Comparison of ENCODE assay signal across 10 cellular contexts in the genomic region with DNA sequence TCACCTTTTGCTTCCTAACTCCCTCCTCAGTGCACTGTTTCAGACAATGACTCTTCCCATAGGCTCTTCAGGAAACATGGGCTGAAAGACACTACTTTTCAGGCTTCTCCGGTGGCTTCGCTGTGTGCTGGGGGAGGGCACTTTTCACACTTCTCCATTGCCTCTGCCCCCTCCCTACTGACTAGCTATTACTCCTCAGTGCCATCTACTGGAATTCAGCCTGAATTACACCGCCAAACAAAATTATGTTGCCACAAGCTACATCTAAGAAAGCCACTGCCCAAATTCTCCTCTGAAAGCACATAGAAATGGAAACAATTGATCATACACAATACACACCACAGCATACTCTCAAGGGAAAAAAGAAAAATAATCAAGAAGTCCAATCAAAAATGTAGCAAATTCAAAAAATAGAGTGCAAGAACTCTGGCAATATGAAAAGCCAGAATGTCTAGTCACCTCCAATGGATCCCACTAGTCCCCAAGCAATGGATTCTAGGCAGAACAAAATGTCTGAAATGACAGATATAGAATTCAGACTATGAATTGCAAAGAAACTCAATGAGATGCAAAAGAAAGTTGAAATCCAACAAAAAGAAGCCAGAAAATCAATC.
DNase-seq lines count a peak whose midpoint lies in the region; ATAC-seq, FAIRE-seq and TF ChIP-seq lines count a peak whose summit lies in the region.
"Had no signal": no experiment of that assay in that cellular context is flagged by ENCODE, and none has a peak within 500 bp of the region (broad histone marks: within the 10 kb centered on the region; RNA-seq: fewer than 3 reads in every experiment).

No MANE protein-coding gene starts in this region.

- FAIRE-seq in HepG2 (lab: Jason Lieb, UNC), result peak; percentile 40
- FAIRE-seq: A204.1, TTC549 had no signal

- ATAC-seq in HG03045 (IDR thresholded peaks at IDR 0.05; ENCODE audit: unreplicated experiment) (peak; percentile 55), HepG2 (peak; percentile 61), GM18858 (IDR thresholded peaks at IDR 0.05; ENCODE audit: unreplicated experiment) (no peak), left ventricle myocardium superior (no peak)

- intact Hi-C loops in HepG2 (cut with micrococcal nuclease; ENCODE audit: unreplicated experiment), result no loop called here
- intact Hi-C loops in left ventricle myocardium superior (cut with micrococcal nuclease), result no loop called here

- no peaks in the 10 kb centered on the region for H3K9me3 ChIP-seq in SU-DHL-6 (ENCODE audit: insufficient read depth, low read length)
- peaks cover 84% of the 10 kb centered on the region for H3K9me3 ChIP-seq in HepG2 (ENCODE audit: low read length)

- H3K27ac ChIP-seq in SU-DHL-6 (ENCODE audit: low read depth, low read length), result no peak overlapping the region
- H3K27ac ChIP-seq in HepG2 (ENCODE audit: extremely low read length, insufficient read depth, low read length), result no peak overlapping the region

- TF ChIP-seq EP300 in HepG2 (IDR thresholded peaks at IDR 0.05; ENCODE audit: low read depth in 2 of 2, low read length in 2 of 2) (no peak), HepG2 (CRISPR knock-in tag; IDR thresholded peaks at IDR 0.05; ENCODE audit: borderline replicate concordance) (no peak)

- no peak for TF ChIP-seq RAD21 in HepG2 (CRISPR knock-in tag; IDR thresholded peaks at IDR 0.05)

- H3K27me3 ChIP-seq in SU-DHL-6 (ENCODE audit: low read length) (no peaks in the 10 kb centered on the region), HepG2 (ENCODE audit: control insufficient read depth in 1 of 2, insufficient read depth in 2 of 2, low read length in 2 of 2) (no peaks in the 10 kb centered on the region)

- H4K20me1 ChIP-seq in SU-DHL-6 (ENCODE audit: low read depth, low read length) (no peaks in the 10 kb centered on the region), HepG2 (ENCODE audit: insufficient read depth, low read length) (no peaks in the 10 kb centered on the region)

- H3K4me1 ChIP-seq in HepG2 (ENCODE audit: insufficient read depth, low read length), result no peaks in the 10 kb centered on the region

- no peak overlapping the region for H3K4me3 ChIP-seq in SU-DHL-6 (ENCODE audit: insufficient read depth, low read length, poor library complexity, severe bottlenecking)
- H3K4me3 ChIP-seq in HepG2 (replicated peaks in 1 of 3; ENCODE audit: insufficient read depth in 1 of 3, low read depth in 2 of 3, low read length in 3 of 3), result no peak overlapping the region

- no peaks in the 10 kb centered on the region for H3F3A ChIP-seq in SU-DHL-6 (ENCODE audit: insufficient read depth)

- no peak for TF ChIP-seq POLR2A in HepG2 (IDR thresholded peaks at IDR 0.05; ENCODE audit: insufficient read depth in 1 of 2, low read depth in 2 of 2, low read length in 2 of 2)

- POLR2A ChIA-PET in HepG2 (lab: Yijun Ruan, JAX), result no interaction called here

- 1% methylated on average over 3 of the region's 3 CpGs for WGBS in HepG2 (ENCODE audit: low lambda C conversion rate)

- no peaks in the 10 kb centered on the region for H3K9me2 ChIP-seq in SU-DHL-6 (replicated peaks; ENCODE audit: insufficient read depth, low read length)

- no peak overlapping the region for H3K4me2 ChIP-seq in SU-DHL-6 (ENCODE audit: low read depth, low read length, poor library complexity, severe bottlenecking)
- H3K4me2 ChIP-seq in HepG2 (ENCODE audit: low read depth, low read length), result no peak overlapping the region

- H3K36me3 ChIP-seq in SU-DHL-6 (ENCODE audit: low read length) (no peaks in the 10 kb centered on the region), HepG2 (replicated peaks in 1 of 2; ENCODE audit: control insufficient read depth in 1 of 2, insufficient read depth in 2 of 2, low read length in 2 of 2) (no peaks in the 10 kb centered on the region)

- in situ Hi-C loops in HepG2 (cut with HindIII; ENCODE audit: extremely low pct_ligation_motif_present, low pct_unique_long_range_greater_than_20kb), result no loop called here

- H3K9ac ChIP-seq in SU-DHL-6 (ENCODE audit: low read length) (no peak overlapping the region), HepG2 (ENCODE audit: insufficient read depth, low read depth, low read length) (no peak overlapping the region)

- CTCF ChIA-PET in HepG2 (lab: Yijun Ruan, JAX; ENCODE audit: low intra/inter-chr PET ratio, low total read pairs), result no interaction called here

- DNase-seq in DMS153 treated with DMSO at 0.1 percent for 48 hours (lab: John Stamatoyannopoulos, UW; ENCODE audit: unreplicated experiment), result peak; percentile 40
- DNase-seq in DMS153 (lab: John Stamatoyannopoulos, UW), result no peak
- peak; percentile 10 for DNase-seq in HepG2 (ENCODE audit: low spot score)
- DNase-seq in EL, result no peak
- no peak for DNase-seq in left ventricle myocardium superior

- H3K79me2 ChIP-seq in SU-DHL-6 (ENCODE audit: insufficient read depth, low read length) (no peaks in the 10 kb centered on the region), HepG2 (ENCODE audit: insufficient read depth, low read length) (no peaks in the 10 kb centered on the region)

- H2AFZ ChIP-seq in SU-DHL-6 (ENCODE audit: low read depth, low read length, severe bottlenecking), result no peak overlapping the region
- H2AFZ ChIP-seq in HepG2 (ENCODE audit: low read length), result no peak overlapping the region

- BruUV-seq in HepG2 (replicated peaks; lab: Mats Ljungman, UMichigan), result no TSS peak

- peak; percentile 58 for TF ChIP-seq CTCF in SU-DHL-6 (IDR thresholded peaks at IDR 0.05; ENCODE audit: insufficient read depth, low read length, poor library complexity, severe bottlenecking)
- TF ChIP-seq CTCF in HepG2 (CRISPR knock-in tag; IDR thresholded peaks at IDR 0.05), result peak; percentile 53

TF ChIP-seq in HepG2, 621 proteins besides CTCF, POLR2A, EP300 and RAD21:
- TF ChIP-seq DNMT3B (CRISPR knock-in tag; conservative IDR thresholded peaks at IDR 0.05), result no peak
- TF ChIP-seq PATZ1 (CRISPR knock-in tag; IDR thresholded peaks at IDR 0.05), result peak; percentile 68
- peak; percentile 15; the same call in 1 of the 2 replicates for TF ChIP-seq STAG1 (CRISPR knock-in tag; IDR thresholded peaks at IDR 0.05)
TF ChIP-seq in HepG2: peak in this region for 2.

Comparison
In these comparisons a context has a peak if more than half of its experiments do, and no peak if none do; other contexts are left out.
1. DNase-seq: peak in DMS153 treated with DMSO at 0.1 percent for 48 hours (single experiment) and HepG2 (single experiment); none in DMS153 (single experiment), EL (single experiment) and left ventricle myocardium superior (single experiment).
2. ATAC-seq: peak in HG03045 (single experiment) and HepG2 (single experiment); none in GM18858 (single experiment) and left ventricle myocardium superior (single experiment).